12 cellular contexts compared by ENCODE assay signal in the genomic region with DNA sequence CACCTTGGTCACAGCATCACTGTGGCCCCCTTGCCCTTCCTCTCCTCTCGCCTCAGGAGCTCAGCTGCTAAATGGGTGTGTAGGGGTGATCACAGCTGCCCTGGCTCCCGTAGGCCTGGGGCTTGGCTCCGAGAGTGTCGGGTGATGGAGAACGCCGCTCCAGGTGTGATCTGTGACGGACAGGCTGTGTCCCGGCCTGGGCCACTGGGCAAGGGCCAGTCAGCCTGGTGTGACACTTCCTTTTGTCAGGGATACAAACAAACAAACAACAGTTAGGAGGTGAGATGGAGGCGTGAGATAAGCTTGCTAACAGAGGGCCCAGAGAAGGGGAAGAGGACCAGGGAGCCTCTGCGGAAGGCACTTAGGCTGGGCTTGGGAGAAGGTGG. TPM values are rescaled to one million over a fixed set of nuclear protein-coding genes. Genes with fewer than 3 reads are reported as not detected.
DNase-seq lines count a peak whose midpoint lies in the region; ATAC-seq, FAIRE-seq and TF ChIP-seq lines count a peak whose summit lies in the region.
"Had no signal": no experiment of that assay in that cellular context is flagged by ENCODE, and none has a peak within 500 bp of the region (broad histone marks: within the 10 kb centered on the region; RNA-seq: fewer than 3 reads in every experiment).

No MANE protein-coding gene starts in this region.

- H3K9me3 ChIP-seq in Caco-2 (no peaks in the 10 kb centered on the region), stomach (no peaks in the 10 kb centered on the region)

- H3K27ac ChIP-seq in stomach: peak overlapping the region; percentile 18 to 82 (median 78)
- H3K27ac ChIP-seq: C4-2B had no signal

- ATAC-seq in GM18858 (IDR thresholded peaks at IDR 0.05; ENCODE audit: unreplicated experiment): no peak
- no peak for ATAC-seq in HG02623 (IDR thresholded peaks at IDR 0.05; ENCODE audit: unreplicated experiment)

- H3K4me1 ChIP-seq in Caco-2 (peaks cover 13% of the 10 kb centered on the region), stomach (peaks cover 53 to 96% (median 78%) of the 10 kb centered on the region in 4 donors)

- H3K27me3 Mint-ChIP-seq in Caco-2 (ENCODE audit: insufficient read depth, unreplicated experiment) (no peaks in the 10 kb centered on the region), glutamatergic neuron (ENCODE audit: unreplicated experiment) (peaks cover 25% of the 10 kb centered on the region)
- peaks cover 17% of the 10 kb centered on the region for H3K27me3 Mint-ChIP-seq in activated T-helper 1 cell treated with anti-CD3 and anti-CD28 coated beads, Interleukin-12 subunit alpha, Interleukin-12 subunit beta, Interleukin-2, Interleukin-4 antibody, amounts not matched to agents 30 ng/mL and 10 ng/mL and 1 ng/mL, durations not matched to agents 14 hours and 24 hours and 36 hours (ENCODE audit: insufficient read depth)

- H3K4me1 Mint-ChIP-seq in Caco-2 (ENCODE audit: low read depth, unreplicated experiment): peaks cover 21% of the 10 kb centered on the region
- peaks cover 20% of the 10 kb centered on the region for H3K4me1 Mint-ChIP-seq in activated T-helper 1 cell treated with anti-CD3 and anti-CD28 coated beads, Interleukin-12 subunit alpha, Interleukin-12 subunit beta, Interleukin-2, Interleukin-4 antibody, amounts not matched to agents 30 ng/mL and 10 ng/mL and 1 ng/mL, durations not matched to agents 14 hours and 24 hours and 36 hours (ENCODE audit: low read depth)
- peaks cover 37% of the 10 kb centered on the region for H3K4me1 Mint-ChIP-seq in glutamatergic neuron (ENCODE audit: low read depth, unreplicated experiment)

- FAIRE-seq in GM12892 (lab: Jason Lieb, UNC): no peak

- POLR2A ChIA-PET in Caco-2 (lab: Charles Lee): no interaction called here

- no peaks in the 10 kb centered on the region for H3K27me3 ChIP-seq in Caco-2 (replicated peaks; ENCODE audit: control insufficient read depth, insufficient read depth, low read length)
- H3K27me3 ChIP-seq in stomach: peaks cover 0 to 65% (median 0%) of the 10 kb centered on the region in 3 donors

- BruUV-seq in Caco-2 (replicated peaks; lab: Mats Ljungman, UMichigan): no TSS peak

- TF ChIP-seq CTCF in Caco-2 (IDR thresholded peaks at IDR 0.05; ENCODE audit: insufficient read depth in 1 of 2, low read depth in 1 of 2, low read length in 1 of 2, severe bottlenecking in 1 of 2, unreplicated experiment in 1 of 2) (no peak), glutamatergic neuron (IDR thresholded peaks at IDR 0.05; ENCODE audit: partially characterized antibody, unreplicated experiment) (no peak), stomach (IDR thresholded peaks at IDR 0.05) (no peak)

- CTCF ChIA-PET in Caco-2 (lab: Charles Lee): interaction anchor here (1.6 kb wide), 1 partner anchor 30 kb away, joined by 9 read pairs; no protein-coding TSS in a partner anchor

- H3K9me3 Mint-ChIP-seq in Caco-2 (ENCODE audit: unreplicated experiment): no peaks in the 10 kb centered on the region
- H3K9me3 Mint-ChIP-seq in activated T-helper 1 cell treated with anti-CD3 and anti-CD28 coated beads, Interleukin-12 subunit alpha, Interleukin-12 subunit beta, Interleukin-2, Interleukin-4 antibody, amounts not matched to agents 30 ng/mL and 10 ng/mL and 1 ng/mL, durations not matched to agents 14 hours and 24 hours and 36 hours: no peaks in the 10 kb centered on the region
- peaks cover 10% of the 10 kb centered on the region for H3K9me3 Mint-ChIP-seq in glutamatergic neuron (ENCODE audit: unreplicated experiment)
- H3K9me3 Mint-ChIP-seq: memory B cell had no signal

- no peak for DNase-seq in Caco-2
- no peak for DNase-seq in activated T-helper 1 cell treated with anti-CD3 and anti-CD28 coated beads, Interleukin-12 subunit alpha, Interleukin-12 subunit beta, Interleukin-2, Interleukin-4 antibody, amounts not matched to agents 30 ng/mL and 10 ng/mL and 1 ng/mL, durations not matched to agents 14 hours and 24 hours and 36 hours (ENCODE audit: low spot score)
- no peak for DNase-seq in glutamatergic neuron
- DNase-seq in stomach: no peak
- no peak for DNase-seq in GM12892 (ENCODE audit: insufficient read length)
- DNase-seq: activated naive CD4-positive, alpha-beta T cell treated with anti-CD3 and anti-CD28 coated beads, Interleukin-2, amount 50 U/mL, for 16 hours; NK-92 treated with Interleukin-12 subunit alpha and Interleukin-12 subunit beta, amount 100 ng/mL, for 24 hours had no signal

- peaks cover 8% of the 10 kb centered on the region for H3K36me3 Mint-ChIP-seq in Caco-2 (ENCODE audit: insufficient read depth, unreplicated experiment)
- H3K36me3 Mint-ChIP-seq in activated T-helper 1 cell treated with anti-CD3 and anti-CD28 coated beads, Interleukin-12 subunit alpha, Interleukin-12 subunit beta, Interleukin-2, Interleukin-4 antibody, amounts not matched to agents 30 ng/mL and 10 ng/mL and 1 ng/mL, durations not matched to agents 14 hours and 24 hours and 36 hours (ENCODE audit: low read depth): no peaks in the 10 kb centered on the region
- H3K36me3 Mint-ChIP-seq in glutamatergic neuron (ENCODE audit: unreplicated experiment): no peaks in the 10 kb centered on the region
- H3K36me3 Mint-ChIP-seq: memory B cell had no signal

- no peak overlapping the region for H3K4me3 Mint-ChIP-seq in Caco-2 (ENCODE audit: unreplicated experiment)
- no peak overlapping the region for H3K4me3 Mint-ChIP-seq in activated T-helper 1 cell treated with anti-CD3 and anti-CD28 coated beads, Interleukin-12 subunit alpha, Interleukin-12 subunit beta, Interleukin-2, Interleukin-4 antibody, amounts not matched to agents 30 ng/mL and 10 ng/mL and 1 ng/mL, durations not matched to agents 14 hours and 24 hours and 36 hours
- H3K4me3 Mint-ChIP-seq in glutamatergic neuron (ENCODE audit: unreplicated experiment): peak overlapping the region; percentile 17
- H3K4me3 Mint-ChIP-seq: memory B cell had no signal

- H3K27ac Mint-ChIP-seq in Caco-2 (ENCODE audit: unreplicated experiment): peak overlapping the region; percentile 2
- peak overlapping the region; percentile 5 for H3K27ac Mint-ChIP-seq in activated T-helper 1 cell treated with anti-CD3 and anti-CD28 coated beads, Interleukin-12 subunit alpha, Interleukin-12 subunit beta, Interleukin-2, Interleukin-4 antibody, amounts not matched to agents 30 ng/mL and 10 ng/mL and 1 ng/mL, durations not matched to agents 14 hours and 24 hours and 36 hours
- H3K27ac Mint-ChIP-seq in glutamatergic neuron (ENCODE audit: unreplicated experiment): peak overlapping the region; percentile 82
- H3K27ac Mint-ChIP-seq: memory B cell had no signal

- intact Hi-C loops in Caco-2 (cut with micrococcal nuclease; ENCODE audit: unreplicated experiment) (no loop called here), stomach (cut with DNase I; ENCODE audit: low total_unique reads) (no loop called here)
- intact Hi-C loops in activated T-helper 1 cell treated with anti-CD3 and anti-CD28 coated beads, Interleukin-12 subunit alpha, Interleukin-12 subunit beta, Interleukin-2, Interleukin-4 antibody, amounts not matched to agents 30 ng/mL and 10 ng/mL and 1 ng/mL, durations not matched to agents 14 hours and 24 hours and 36 hours (cut with micrococcal nuclease): no loop called here

- H3K4me3 ChIP-seq in Caco-2 (ENCODE audit: low read depth, low read length) (no peak overlapping the region), stomach (peak overlapping the region in 3 of 4 donors; percentile 33 to 34 (median 33))

- TF ChIP-seq POLR2A in stomach (IDR thresholded peaks at IDR 0.05): no peak
- no peak for TF ChIP-seq POLR2A in GM12892 (IDR thresholded peaks at IDR 0.05; ENCODE audit: low read depth, low read length)

- no peak for TF ChIP-seq EP300 in stomach (IDR thresholded peaks at IDR 0.05)

- H3K36me3 ChIP-seq in Caco-2 (ENCODE audit: control insufficient read depth, insufficient read depth, low read length) (no peaks in the 10 kb centered on the region; the same call in none of the 2 replicates), stomach (no peaks in the 10 kb centered on the region)

- 58 to 78% (median 66%) methylated on average over 8 to 10 of the region's 10 CpGs for WGBS in stomach, 5 donors

RNA-seq across cellular contexts. Expression of gene ADGRG1, which starts 2.0 kb away (rescaled TPM):
- total RNA-seq in Caco-2 (2022): 153 and 195 TPM in 2 replicates
- 6.4 and 7.7 TPM in 2 replicates for total RNA-seq in activated T-helper 1 cell treated with anti-CD3 and anti-CD28 coated beads, Interleukin-12 subunit alpha, Interleukin-12 subunit beta, Interleukin-2, Interleukin-4 antibody, amounts not matched to agents 30 ng/mL and 10 ng/mL and 1 ng/mL, durations not matched to agents 14 hours and 24 hours and 36 hours
- total RNA-seq in glutamatergic neuron (ENCODE audit: unreplicated experiment): 116 TPM
- 10 to 100 TPM; 17.4 to 84.8 (median 47.2) TPM for total RNA-seq in stomach
- polyA plus RNA-seq in stomach: 10 to 100 TPM in 2 of 3 donors, 1 to 10 TPM in 1; 8.9 to 30.9 (median 21.7) TPM
- 1.5 TPM for polyA plus RNA-seq in GM12892 (2012; ENCODE audit: missing spikeins)

RNA-seq across cellular contexts. Expression of gene ADGRG3, which starts 37.7 kb away (rescaled TPM):
- 0.25 TPM in 1 of 2 replicates, not detected in the other for total RNA-seq in Caco-2 (2022)
- not detected in 2 replicates for total RNA-seq in activated T-helper 1 cell treated with anti-CD3 and anti-CD28 coated beads, Interleukin-12 subunit alpha, Interleukin-12 subunit beta, Interleukin-2, Interleukin-4 antibody, amounts not matched to agents 30 ng/mL and 10 ng/mL and 1 ng/mL, durations not matched to agents 14 hours and 24 hours and 36 hours
- total RNA-seq in glutamatergic neuron (ENCODE audit: unreplicated experiment): not detected
- total RNA-seq in stomach: 10 to 100 TPM in 1 of 5 donors, 1 to 10 TPM in 2, not detected in 2; 1.7 to 50.2 (median 7.7) TPM
- polyA plus RNA-seq in stomach: 1 to 10 TPM in 1 of 3 donors, under 1 TPM in 2; 0.46 to 1.7 (median 0.95) TPM
- polyA plus RNA-seq in GM12892 (2012; ENCODE audit: missing spikeins): not detected
- total RNA-seq: HT1080 had no signal

Comparison
In these comparisons a context has a peak if more than half of its experiments do, and no peak if none do; other contexts are left out.
1. H3K27ac Mint-ChIP-seq: peak in every context shown above with its lines; median percentile 82 in glutamatergic neuron; 5 in activated T-helper 1 cell treated with anti-CD3 and anti-CD28 coated beads, Interleukin-12 subunit alpha, Interleukin-12 subunit beta, Interleukin-2, Interleukin-4 antibody, amounts not matched to agents 30 ng/mL and 10 ng/mL and 1 ng/mL, durations not matched to agents 14 hours and 24 hours and 36 hours; 2 in Caco-2.